In genomic region chr6:41547799-41548097, GRCh38 we compare ENCODE assay signal across 8 cellular contexts. TPM values are rescaled to one million over a fixed set of nuclear protein-coding genes. Genes with fewer than 3 reads are reported as not detected.
DNase-seq lines count a peak whose midpoint lies in the region; ATAC-seq and TF ChIP-seq lines count a peak whose summit lies in the region.

No MANE protein-coding gene starts in this region.

- H3K4me1 Mint-ChIP-seq in activated B cell treated with CpG ODN at 0.5 μM for 24 hours: peaks cover 50% of the 10 kb centered on the region

- H3K27me3 Mint-ChIP-seq in activated B cell treated with CpG ODN at 0.5 μM for 24 hours: no peaks in the 10 kb centered on the region

- intact Hi-C loops in activated B cell treated with CpG ODN at 0.5 μM for 24 hours (cut with micrococcal nuclease): loop anchor here (1.0 to 5.0 kb wide), 8 partner anchors 14 to 1635 kb away; partner anchors contain the start of genes CUL9, NFYA, OARD1 and TOMM6

- H3K4me3 Mint-ChIP-seq in activated B cell treated with CpG ODN at 0.5 μM for 24 hours: peak overlapping the region; percentile 97

- no peak for DNase-seq in activated B cell treated with CpG ODN at 0.5 μM for 24 hours
- no peak for DNase-seq in right atrium auricular region (ENCODE audit: low spot score)
- DNase-seq in skeletal muscle cell (ENCODE audit: low read depth): no peak
- no peak for DNase-seq in NCI-H524 (lab: John Stamatoyannopoulos, UW)
- no peak for DNase-seq in Ammon's horn (ENCODE audit: low spot score)
- no peak for DNase-seq in DMS 273 treated with DMSO at 0.1 percent for 48 hours (lab: John Stamatoyannopoulos, UW)

- peak overlapping the region; percentile 80 to 89 for H3K27ac ChIP-seq in right atrium auricular region

- H3K27ac Mint-ChIP-seq in activated B cell treated with CpG ODN at 0.5 μM for 24 hours: no peak overlapping the region

- ATAC-seq in activated B cell treated with CpG ODN at 0.5 μM for 24 hours (ENCODE audit: low read depth): no peak
- no peak for ATAC-seq in esophagus mucosa

- H3K4me3 ChIP-seq in GM12875 (ENCODE audit: low read depth, low read length) (peak overlapping the region; percentile 64), right atrium auricular region (peak overlapping the region; percentile 83 to 88), skeletal muscle cell (ENCODE audit: low read depth, low read length) (peak overlapping the region; percentile 72)

- POLR2A ChIA-PET in activated B cell treated with CpG ODN at 0.5 μM for 24 hours (lab: Charles Lee): interaction anchor here (0.6 to 5.2 kb wide), 10 partner anchors 9 to 683 kb away, joined by 3 to 45 read pairs (median 6); no protein-coding TSS in a partner anchor

- H3K36me3 Mint-ChIP-seq in activated B cell treated with CpG ODN at 0.5 μM for 24 hours (ENCODE audit: low read depth): peaks cover 24% of the 10 kb centered on the region

- CTCF ChIA-PET in activated B cell treated with CpG ODN at 0.5 μM for 24 hours (lab: Charles Lee): interaction anchor here (1.0 to 2.3 kb wide), 5 partner anchors 16 to 123 kb away, joined by 3 to 6 read pairs (median 5); no protein-coding TSS in a partner anchor

- no peaks in the 10 kb centered on the region for H3K27me3 ChIP-seq in right atrium auricular region

- H3K9me3 ChIP-seq in right atrium auricular region: no peaks in the 10 kb centered on the region

- H3K36me3 ChIP-seq in right atrium auricular region: peaks cover 5% of the 10 kb centered on the region

- H3K9me3 Mint-ChIP-seq in activated B cell treated with CpG ODN at 0.5 μM for 24 hours: no peaks in the 10 kb centered on the region

- H3K4me1 ChIP-seq in right atrium auricular region: peaks cover 0 to 47% of the 10 kb centered on the region in 2 donors

- TF ChIP-seq CTCF in GM12875 (IDR thresholded peaks at IDR 0.05; ENCODE audit: borderline replicate concordance, insufficient read depth, low read depth, low read length): no peak
- no peak for TF ChIP-seq CTCF in activated B cell treated with CpG ODN at 0.5 μM for 24 hours (IDR thresholded peaks at IDR 0.05)
- TF ChIP-seq CTCF in right atrium auricular region (IDR thresholded peaks at IDR 0.05): no peak

RNA-seq across cellular contexts. Expression of gene FOXP4, which starts 1.6 kb away (rescaled TPM):
- total RNA-seq in activated B cell treated with CpG ODN at 0.5 μM for 24 hours: 37.8 and 40.7 TPM in 2 replicates
- total RNA-seq in right atrium auricular region: 10 to 100 TPM in 1 of 2 donors, 1 to 10 TPM in 1; 9.3 to 20.2 TPM
- 12.0 TPM for total RNA-seq in esophagus mucosa
